In the genomic region with DNA sequence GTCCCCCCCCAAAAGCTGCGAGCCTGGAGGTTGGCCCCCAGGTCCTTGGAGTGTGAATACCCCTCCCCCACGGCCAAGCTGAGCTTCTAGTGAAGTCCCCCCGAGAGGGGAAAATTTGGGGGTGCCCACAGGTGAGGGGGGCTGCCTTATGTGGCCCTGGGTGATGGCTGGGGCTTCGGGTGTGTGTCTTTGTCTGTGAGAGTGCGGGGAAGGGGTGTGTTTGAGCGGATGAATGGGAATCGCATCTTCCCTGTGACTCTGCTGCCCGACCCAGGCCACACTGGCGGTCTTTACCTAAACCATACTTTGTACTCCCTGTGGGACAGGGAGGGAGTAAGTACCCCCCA, we compare ENCODE assay signal across 12 cellular contexts. TPM values are rescaled to one million over a fixed set of nuclear protein-coding genes. Genes with fewer than 3 reads are reported as not detected.
DNase-seq lines count a peak whose midpoint lies in the region; ATAC-seq and TF ChIP-seq lines count a peak whose summit lies in the region.
"Had no signal": no experiment of that assay in that cellular context is flagged by ENCODE, and none has a peak within 500 bp of the region (broad histone marks: within the 10 kb centered on the region; RNA-seq: fewer than 3 reads in every experiment).

No MANE protein-coding gene starts in this region.

- no peaks in the 10 kb centered on the region for H3K9me3 Mint-ChIP-seq in CD8-positive, alpha-beta memory T cell
- H3K9me3 Mint-ChIP-seq in effector memory CD8-positive, alpha-beta T cell, result no peaks in the 10 kb centered on the region

- peaks cover 20% of the 10 kb centered on the region for H3K79me1 ChIP-seq in neuronal stem cell (ENCODE audit: low read depth, low read length)

- H2BK12ac ChIP-seq in neuronal stem cell (ENCODE audit: low read length), result no peak overlapping the region

- no peaks in the 10 kb centered on the region for H3K36me3 ChIP-seq in CD8-positive, alpha-beta memory T cell (ENCODE audit: insufficient read depth, low read length)
- peaks cover 8 to 42% of the 10 kb centered on the region in 2 donors for H3K36me3 ChIP-seq in neuronal stem cell (replicated peaks in 1 of 2; ENCODE audit: control insufficient read depth in 2 of 2, insufficient read depth in 2 of 2, low read length in 2 of 2)
- H3K36me3 ChIP-seq: adrenal gland had no signal

- H3K36me3 Mint-ChIP-seq in CD8-positive, alpha-beta memory T cell, result peaks cover 0 to 11% (median 2%) of the 10 kb centered on the region in 3 donors
- peaks cover 15% of the 10 kb centered on the region for H3K36me3 Mint-ChIP-seq in effector memory CD8-positive, alpha-beta T cell (ENCODE audit: insufficient read depth)

- H3K4me2 ChIP-seq in neuronal stem cell (ENCODE audit: insufficient read depth, low read length, poor library complexity, severe bottlenecking), result peak overlapping the region; percentile 92

- H3K27ac Mint-ChIP-seq in CD8-positive, alpha-beta memory T cell, result peak overlapping the region; percentile 36 to 91 (median 83)
- peak overlapping the region; percentile 86 to 92 for H3K27ac Mint-ChIP-seq in effector memory CD8-positive, alpha-beta T cell

- H3K27me3 Mint-ChIP-seq in CD8-positive, alpha-beta memory T cell, result no peaks in the 10 kb centered on the region
- H3K27me3 Mint-ChIP-seq in effector memory CD8-positive, alpha-beta T cell, result no peaks in the 10 kb centered on the region

- H4K91ac ChIP-seq in neuronal stem cell (ENCODE audit: low read depth, low read length, poor library complexity), result peak overlapping the region; percentile 58

- peak overlapping the region; percentile 96 for H3K18ac ChIP-seq in neuronal stem cell (ENCODE audit: low read length)

- no peak for ATAC-seq in effector memory CD8-positive, alpha-beta T cell (replicated peaks)
- ATAC-seq in GM19463 (IDR thresholded peaks at IDR 0.05; ENCODE audit: unreplicated experiment), result no peak
- ATAC-seq: mucosa of descending colon had no signal

- no peak overlapping the region for H2BK120ac ChIP-seq in neuronal stem cell (ENCODE audit: low read depth, low read length)

- H2BK15ac ChIP-seq in neuronal stem cell (ENCODE audit: low read length), result peak overlapping the region; percentile 87

- H3K4me1 Mint-ChIP-seq in CD8-positive, alpha-beta memory T cell, result peaks cover 66 to 77% (median 75%) of the 10 kb centered on the region in 3 donors
- H3K4me1 Mint-ChIP-seq in effector memory CD8-positive, alpha-beta T cell (ENCODE audit: low read depth in 2 of 2), result peaks cover 60 to 66% of the 10 kb centered on the region in 2 donors

- no peak overlapping the region for H4K8ac ChIP-seq in neuronal stem cell (ENCODE audit: low read depth, low read length)

- H3K4me3 ChIP-seq in CD8-positive, alpha-beta memory T cell (ENCODE audit: low read length), result peak overlapping the region; percentile 90
- H3K4me3 ChIP-seq in LNCaP clone FGC (ENCODE audit: low read depth, low read length) (peak overlapping the region; percentile 86), neuronal stem cell (ENCODE audit: low read length in 2 of 2) (peak overlapping the region; percentile 77 to 97)
- H3K4me3 ChIP-seq: mucosa of descending colon had no signal

- H3K27me3 ChIP-seq in CD8-positive, alpha-beta memory T cell (ENCODE audit: insufficient read depth, low read length, poor library complexity, severe bottlenecking), result no peaks in the 10 kb centered on the region
- H3K27me3 ChIP-seq in neuronal stem cell (ENCODE audit: control insufficient read depth in 3 of 3, insufficient read depth in 3 of 3, low read depth in 1 of 3, low read length in 3 of 3), result no peaks in the 10 kb centered on the region
- H3K27me3 ChIP-seq: adrenal gland had no signal

- no peak overlapping the region for H3K4ac ChIP-seq in neuronal stem cell (ENCODE audit: low read length)

- no peaks in the 10 kb centered on the region for H3K9me3 ChIP-seq in CD8-positive, alpha-beta memory T cell (ENCODE audit: low read length)
- H3K9me3 ChIP-seq in neuronal stem cell (replicated peaks in 1 of 2; ENCODE audit: control insufficient read depth in 2 of 2, insufficient read depth in 1 of 2, low read depth in 1 of 2, low read length in 2 of 2), result no peaks in the 10 kb centered on the region
- H3K9me3 ChIP-seq: adrenal gland, mucosa of descending colon had no signal

- H3K9ac ChIP-seq in neuronal stem cell (ENCODE audit: low read depth, low read length, poor library complexity), result peak overlapping the region; percentile 87

- H3K4me1 ChIP-seq in CD8-positive, alpha-beta memory T cell (ENCODE audit: insufficient read depth, low read length), result peaks cover 77% of the 10 kb centered on the region
- H3K4me1 ChIP-seq in neuronal stem cell (ENCODE audit: control insufficient read depth in 2 of 2, insufficient read depth in 1 of 2, low read depth in 1 of 2, low read length in 2 of 2), result peaks cover 8 to 15% of the 10 kb centered on the region in 2 donors

- peak overlapping the region; percentile 97 for H2BK5ac ChIP-seq in neuronal stem cell (ENCODE audit: low read length)

- WGBS in neuronal stem cell (ENCODE audit: extremely low coverage in 2 of 2, insufficient read length in 2 of 2, insufficient replicate concordance in 1 of 2), 2 donors, result no CpG with 5 or more reads among the region's 9 CpGs

- no peak for TF ChIP-seq CTCF in LNCaP clone FGC (IDR thresholded peaks at IDR 0.05; ENCODE audit: control insufficient read depth, extremely low read depth, insufficient read depth)

- H3K23ac ChIP-seq in neuronal stem cell (ENCODE audit: low read depth, low read length, poor library complexity), result peak overlapping the region; percentile 82

- peak overlapping the region; percentile 64 for H3K27ac ChIP-seq in CD8-positive, alpha-beta memory T cell (ENCODE audit: low read depth, low read length)
- H3K27ac ChIP-seq in neuronal stem cell (replicated peaks; ENCODE audit: low read length), result peak overlapping the region; percentile 56
- H3K27ac ChIP-seq: adrenal gland had no signal

- H2AFZ ChIP-seq in neuronal stem cell (ENCODE audit: low read length), result peak overlapping the region; percentile 88

- POLR2A ChIA-PET in CD8-positive, alpha-beta memory T cell (lab: Charles Lee), result interaction anchor here (0.9 to 3.4 kb wide), 5 partner anchors 10 to 21 kb away, joined by 3 to 24 read pairs (median 4); no protein-coding TSS in a partner anchor

- no peak for DNase-seq in CD8-positive, alpha-beta memory T cell
- DNase-seq in LNCaP clone FGC (ENCODE audit: low read depth) (no peak), neuronal stem cell (ENCODE audit: low spot score) (no peak), NOMO-1 treated with DMSO at 0.1 percent for 48 hours (lab: John Stamatoyannopoulos, UW; ENCODE audit: unreplicated experiment) (no peak), hypothalamus (lab: John Stamatoyannopoulos, UW) (no peak)
- no peak for DNase-seq in effector memory CD8-positive, alpha-beta T cell
- no peak for DNase-seq in stimulated activated CD4-positive, alpha-beta T cell treated with anti-CD3 and anti-CD28 coated beads, Interleukin-2, amount 100 ng/mL, for 24 hours
- DNase-seq: GDM1, T-helper 9 cell had no signal

- CTCF ChIA-PET in CD8-positive, alpha-beta memory T cell (lab: Charles Lee), result interaction anchor here (0.7 to 5.6 kb wide), 3 partner anchors 16 to 23 kb away, joined by 3 to 39 read pairs (median 9); no protein-coding TSS in a partner anchor

- peak overlapping the region; percentile 70 for H2AK5ac ChIP-seq in neuronal stem cell (ENCODE audit: low read depth, low read length)

- H3K4me3 Mint-ChIP-seq in CD8-positive, alpha-beta memory T cell, result peak overlapping the region; percentile 87 to 98 (median 91)
- H3K4me3 Mint-ChIP-seq in effector memory CD8-positive, alpha-beta T cell, result peak overlapping the region; percentile 91 to 94

- peak overlapping the region; percentile 86 for H3K14ac ChIP-seq in neuronal stem cell (ENCODE audit: low read length)

RNA-seq across cellular contexts. Expression of gene SBK1, which starts 1.2 kb away (rescaled TPM):
- 1 to 10 TPM; 3.9 to 4.1 TPM for total RNA-seq in CD8-positive, alpha-beta memory T cell
- polyA plus RNA-seq in CD8-positive, alpha-beta memory T cell, result 20.3 TPM
- polyA plus RNA-seq in neuronal stem cell (2013, experiment 1 of 2), result 49.6 TPM
- 50.1 TPM for polyA plus RNA-seq in neuronal stem cell (2013, experiment 2 of 2)
